In the genomic region with DNA sequence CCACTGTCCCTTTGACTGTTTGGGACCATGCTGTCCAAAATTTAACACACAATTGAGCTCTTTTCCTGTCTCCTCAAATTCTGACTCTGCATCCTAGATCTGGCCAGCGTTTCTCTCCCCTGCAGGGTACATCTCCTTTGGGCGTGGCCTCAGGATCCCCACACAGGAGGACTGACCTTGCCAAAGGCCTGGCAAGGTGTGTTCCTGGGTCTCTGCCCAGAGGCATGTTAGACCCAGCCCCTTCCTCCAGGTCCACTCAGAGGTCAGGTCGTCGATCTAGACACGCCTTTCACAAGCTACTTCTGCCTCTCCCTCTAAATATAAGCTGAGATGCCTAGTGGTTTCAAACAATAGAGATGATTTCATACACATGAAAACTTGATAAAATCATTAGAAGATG, we compare ENCODE assay signal across 2 cellular contexts.
TF ChIP-seq lines count a peak whose summit lies in the region.

No MANE protein-coding gene starts in this region.

TF ChIP-seq in IMR-90, 13 proteins besides CTCF, POLR2A, EP300 and RAD21 (continued from another document):
- TF ChIP-seq, protein P1, sequence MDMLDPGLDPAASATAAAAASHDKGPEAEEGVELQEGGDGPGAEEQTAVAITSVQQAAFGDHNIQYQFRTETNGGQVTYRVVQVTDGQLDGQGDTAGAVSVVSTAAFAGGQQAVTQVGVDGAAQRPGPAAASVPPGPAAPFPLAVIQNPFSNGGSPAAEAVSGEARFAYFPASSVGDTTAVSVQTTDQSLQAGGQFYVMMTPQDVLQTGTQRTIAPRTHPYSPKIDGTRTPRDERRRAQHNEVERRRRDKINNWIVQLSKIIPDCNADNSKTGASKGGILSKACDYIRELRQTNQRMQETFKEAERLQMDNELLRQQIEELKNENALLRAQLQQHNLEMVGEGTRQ (IDR thresholded peaks at IDR 0.05; ENCODE audit: low read depth, low read length), result no peak
- TF ChIP-seq RFX5 (IDR thresholded peaks at IDR 0.05; ENCODE audit: low read depth, low read length), result no peak
- no peak for TF ChIP-seq CHD1 (IDR thresholded peaks at IDR 0.05; ENCODE audit: low read depth, low read length)
- TF ChIP-seq, protein P2, sequence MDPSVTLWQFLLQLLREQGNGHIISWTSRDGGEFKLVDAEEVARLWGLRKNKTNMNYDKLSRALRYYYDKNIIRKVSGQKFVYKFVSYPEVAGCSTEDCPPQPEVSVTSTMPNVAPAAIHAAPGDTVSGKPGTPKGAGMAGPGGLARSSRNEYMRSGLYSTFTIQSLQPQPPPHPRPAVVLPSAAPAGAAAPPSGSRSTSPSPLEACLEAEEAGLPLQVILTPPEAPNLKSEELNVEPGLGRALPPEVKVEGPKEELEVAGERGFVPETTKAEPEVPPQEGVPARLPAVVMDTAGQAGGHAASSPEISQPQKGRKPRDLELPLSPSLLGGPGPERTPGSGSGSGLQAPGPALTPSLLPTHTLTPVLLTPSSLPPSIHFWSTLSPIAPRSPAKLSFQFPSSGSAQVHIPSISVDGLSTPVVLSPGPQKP (IDR thresholded peaks at IDR 0.05; ENCODE audit: borderline replicate concordance, low read depth, low read length), result no peak
- TF ChIP-seq CEBPB (IDR thresholded peaks at IDR 0.05; ENCODE audit: low read depth, low read length), result no peak
- TF ChIP-seq MAZ (IDR thresholded peaks at IDR 0.05; ENCODE audit: borderline replicate concordance, low read depth, low read length), result no peak
- no peak for TF ChIP-seq MAFK (IDR thresholded peaks at IDR 0.05; ENCODE audit: low read depth, low read length)
- no peak for TF ChIP-seq SMC3 (IDR thresholded peaks at IDR 0.05; ENCODE audit: low read depth, low read length)
- TF ChIP-seq NFE2L2 (IDR thresholded peaks at IDR 0.05; ENCODE audit: low read depth, low read length), result no peak
- no peak for TF ChIP-seq RCOR1 (IDR thresholded peaks at IDR 0.05; ENCODE audit: insufficient replicate concordance, low read length)
TF ChIP-seq in IMR-90: peak in this region for 0.

TF ChIP-seq in HEK293T, 16 proteins besides CTCF, POLR2A, EP300 and RAD21 (continued from another document):
- TF ChIP-seq, protein P3, sequence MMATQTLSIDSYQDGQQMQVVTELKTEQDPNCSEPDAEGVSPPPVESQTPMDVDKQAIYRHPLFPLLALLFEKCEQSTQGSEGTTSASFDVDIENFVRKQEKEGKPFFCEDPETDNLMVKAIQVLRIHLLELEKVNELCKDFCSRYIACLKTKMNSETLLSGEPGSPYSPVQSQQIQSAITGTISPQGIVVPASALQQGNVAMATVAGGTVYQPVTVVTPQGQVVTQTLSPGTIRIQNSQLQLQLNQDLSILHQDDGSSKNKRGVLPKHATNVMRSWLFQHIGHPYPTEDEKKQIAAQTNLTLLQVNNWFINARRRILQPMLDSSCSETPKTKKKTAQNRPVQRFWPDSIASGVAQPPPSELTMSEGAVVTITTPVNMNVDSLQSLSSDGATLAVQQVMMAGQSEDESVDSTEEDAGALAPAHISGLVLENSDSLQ (IDR thresholded peaks at IDR 0.05), result no peak
- TF ChIP-seq FOXK2 (IDR thresholded peaks at IDR 0.05) (no peak), ARNT (IDR thresholded peaks at IDR 0.05) (no peak), SUZ12 (IDR thresholded peaks at IDR 0.05) (no peak), FOXM1 (IDR thresholded peaks at IDR 0.05; ENCODE audit: borderline replicate concordance) (no peak), SP1 (IDR thresholded peaks at IDR 0.05) (no peak), NFRKB (IDR thresholded peaks at IDR 0.05) (no peak), HDGF (IDR thresholded peaks at IDR 0.05; ENCODE audit: borderline replicate concordance) (no peak), ZNF384 (IDR thresholded peaks at IDR 0.05) (no peak), L3MBTL2 (conservative IDR thresholded peaks at IDR 0.05) (no peak), TARDBP (IDR thresholded peaks at IDR 0.05) (no peak)
